2 cellular contexts compared by ENCODE assay signal in the genomic region with DNA sequence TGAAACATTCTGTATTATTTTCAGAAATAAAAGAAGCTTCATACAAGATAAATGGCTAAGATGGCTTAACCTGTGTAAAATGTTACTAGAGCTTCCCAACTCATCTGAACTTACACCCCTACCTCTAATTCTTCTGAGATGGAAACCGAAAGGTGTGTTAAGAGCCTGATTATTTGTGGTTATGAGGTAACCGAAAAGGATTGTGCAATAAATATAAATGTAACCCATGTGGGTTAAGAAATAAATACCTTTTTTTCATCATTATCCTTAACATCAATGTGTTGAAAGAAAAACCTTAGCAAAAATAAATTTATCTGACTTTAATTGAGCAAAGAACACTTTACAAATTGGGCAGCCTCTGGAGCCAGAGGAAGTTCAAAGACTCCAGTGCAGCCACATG.
TF ChIP-seq lines count a peak whose summit lies in the region.

No MANE protein-coding gene starts in this region.

TF ChIP-seq in GM23338, 12 proteins besides CTCF, POLR2A, EP300 and RAD21 (continues in another document):
- TF ChIP-seq ZNF114 (CRISPR knock-in tag; IDR thresholded peaks at IDR 0.05) (no peak), JUNB (IDR thresholded peaks at IDR 0.05; ENCODE audit: unreplicated experiment) (no peak), EZH2 (IDR thresholded peaks at IDR 0.05; ENCODE audit: low read depth, unreplicated experiment) (no peak), STAT1 (IDR thresholded peaks at IDR 0.05; ENCODE audit: unreplicated experiment) (no peak), NANOG (IDR thresholded peaks at IDR 0.05; ENCODE audit: borderline replicate concordance) (no peak), POLR2AphosphoS5 (IDR thresholded peaks at IDR 0.05; ENCODE audit: low read depth) (no peak), EZH2phosphoT487 (IDR thresholded peaks at IDR 0.05; ENCODE audit: unreplicated experiment) (no peak), ZNF331 (CRISPR knock-in tag; IDR thresholded peaks at IDR 0.05; ENCODE audit: low read depth) (no peak)
- TF ChIP-seq, protein P1, sequence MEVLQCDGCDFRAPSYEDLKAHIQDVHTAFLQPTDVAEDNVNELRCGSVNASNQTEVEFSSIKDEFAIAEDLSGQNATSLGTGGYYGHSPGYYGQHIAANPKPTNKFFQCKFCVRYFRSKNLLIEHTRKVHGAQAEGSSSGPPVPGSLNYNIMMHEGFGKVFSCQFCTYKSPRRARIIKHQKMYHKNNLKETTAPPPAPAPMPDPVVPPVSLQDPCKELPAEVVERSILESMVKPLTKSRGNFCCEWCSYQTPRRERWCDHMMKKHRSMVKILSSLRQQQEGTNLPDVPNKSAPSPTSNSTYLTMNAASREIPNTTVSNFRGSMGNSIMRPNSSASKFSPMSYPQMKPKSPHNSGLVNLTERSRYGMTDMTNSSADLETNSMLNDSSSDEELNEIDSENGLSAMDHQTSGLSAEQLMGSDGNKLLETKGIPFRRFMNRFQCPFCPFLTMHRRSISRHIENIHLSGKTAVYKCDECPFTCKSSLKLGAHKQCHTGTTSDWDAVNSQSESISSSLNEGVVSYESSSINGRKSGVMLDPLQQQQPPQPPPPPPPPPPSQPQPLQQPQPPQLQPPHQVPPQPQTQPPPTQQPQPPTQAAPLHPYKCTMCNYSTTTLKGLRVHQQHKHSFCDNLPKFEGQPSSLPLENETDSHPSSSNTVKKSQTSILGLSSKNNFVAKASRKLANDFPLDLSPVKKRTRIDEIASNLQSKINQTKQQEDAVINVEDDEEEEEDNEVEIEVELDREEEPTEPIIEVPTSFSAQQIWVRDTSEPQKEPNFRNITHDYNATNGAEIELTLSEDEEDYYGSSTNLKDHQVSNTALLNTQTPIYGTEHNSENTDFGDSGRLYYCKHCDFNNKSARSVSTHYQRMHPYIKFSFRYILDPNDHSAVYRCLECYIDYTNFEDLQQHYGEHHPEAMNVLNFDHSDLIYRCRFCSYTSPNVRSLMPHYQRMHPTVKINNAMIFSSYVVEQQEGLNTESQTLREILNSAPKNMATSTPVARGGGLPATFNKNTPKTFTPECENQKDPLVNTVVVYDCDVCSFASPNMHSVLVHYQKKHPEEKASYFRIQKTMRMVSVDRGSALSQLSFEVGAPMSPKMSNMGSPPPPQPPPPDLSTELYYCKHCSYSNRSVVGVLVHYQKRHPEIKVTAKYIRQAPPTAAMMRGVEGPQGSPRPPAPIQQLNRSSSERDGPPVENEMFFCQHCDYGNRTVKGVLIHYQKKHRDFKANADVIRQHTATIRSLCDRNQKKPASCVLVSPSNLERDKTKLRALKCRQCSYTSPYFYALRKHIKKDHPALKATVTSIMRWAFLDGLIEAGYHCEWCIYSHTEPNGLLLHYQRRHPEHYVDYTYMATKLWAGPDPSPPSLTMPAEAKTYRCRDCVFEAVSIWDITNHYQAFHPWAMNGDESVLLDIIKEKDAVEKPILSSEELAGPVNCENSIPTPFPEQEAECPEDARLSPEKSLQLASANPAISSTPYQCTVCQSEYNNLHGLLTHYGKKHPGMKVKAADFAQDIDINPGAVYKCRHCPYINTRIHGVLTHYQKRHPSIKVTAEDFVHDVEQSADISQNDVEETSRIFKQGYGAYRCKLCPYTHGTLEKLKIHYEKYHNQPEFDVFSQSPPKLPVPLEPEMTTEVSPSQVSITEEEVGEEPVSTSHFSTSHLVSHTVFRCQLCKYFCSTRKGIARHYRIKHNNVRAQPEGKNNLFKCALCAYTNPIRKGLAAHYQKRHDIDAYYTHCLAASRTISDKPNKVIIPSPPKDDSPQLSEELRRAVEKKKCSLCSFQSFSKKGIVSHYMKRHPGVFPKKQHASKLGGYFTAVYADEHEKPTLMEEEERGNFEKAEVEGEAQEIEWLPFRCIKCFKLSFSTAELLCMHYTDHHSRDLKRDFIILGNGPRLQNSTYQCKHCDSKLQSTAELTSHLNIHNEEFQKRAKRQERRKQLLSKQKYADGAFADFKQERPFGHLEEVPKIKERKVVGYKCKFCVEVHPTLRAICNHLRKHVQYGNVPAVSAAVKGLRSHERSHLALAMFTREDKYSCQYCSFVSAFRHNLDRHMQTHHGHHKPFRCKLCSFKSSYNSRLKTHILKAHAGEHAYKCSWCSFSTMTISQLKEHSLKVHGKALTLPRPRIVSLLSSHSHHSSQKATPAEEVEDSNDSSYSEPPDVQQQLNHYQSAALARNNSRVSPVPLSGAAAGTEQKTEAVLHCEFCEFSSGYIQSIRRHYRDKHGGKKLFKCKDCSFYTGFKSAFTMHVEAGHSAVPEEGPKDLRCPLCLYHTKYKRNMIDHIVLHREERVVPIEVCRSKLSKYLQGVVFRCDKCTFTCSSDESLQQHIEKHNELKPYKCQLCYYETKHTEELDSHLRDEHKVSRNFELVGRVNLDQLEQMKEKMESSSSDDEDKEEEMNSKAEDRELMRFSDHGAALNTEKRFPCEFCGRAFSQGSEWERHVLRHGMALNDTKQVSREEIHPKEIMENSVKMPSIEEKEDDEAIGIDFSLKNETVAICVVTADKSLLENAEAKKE (CRISPR knock-in tag; IDR thresholded peaks at IDR 0.05): no peak
- TF ChIP-seq, protein P2, sequence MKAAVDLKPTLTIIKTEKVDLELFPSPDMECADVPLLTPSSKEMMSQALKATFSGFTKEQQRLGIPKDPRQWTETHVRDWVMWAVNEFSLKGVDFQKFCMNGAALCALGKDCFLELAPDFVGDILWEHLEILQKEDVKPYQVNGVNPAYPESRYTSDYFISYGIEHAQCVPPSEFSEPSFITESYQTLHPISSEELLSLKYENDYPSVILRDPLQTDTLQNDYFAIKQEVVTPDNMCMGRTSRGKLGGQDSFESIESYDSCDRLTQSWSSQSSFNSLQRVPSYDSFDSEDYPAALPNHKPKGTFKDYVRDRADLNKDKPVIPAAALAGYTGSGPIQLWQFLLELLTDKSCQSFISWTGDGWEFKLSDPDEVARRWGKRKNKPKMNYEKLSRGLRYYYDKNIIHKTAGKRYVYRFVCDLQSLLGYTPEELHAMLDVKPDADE (IDR thresholded peaks at IDR 0.05): no peak

TF ChIP-seq in H1, 55 proteins besides CTCF, POLR2A, EP300 and RAD21:
- no peak for TF ChIP-seq RNF2 (IDR thresholded peaks at IDR 0.05; ENCODE audit: borderline replicate concordance, low read depth, low read length, missing control alignments, poor library complexity, severe bottlenecking)
- TF ChIP-seq CEBPB (IDR thresholded peaks at IDR 0.05; ENCODE audit: low read depth, low read length): peak; percentile 23; the same call in 1 of the 2 replicates
